In genomic region chr7:76992871-76993270, GRCh38 we compare ENCODE assay signal across 19 cellular contexts. TPM values are rescaled to one million over a fixed set of nuclear protein-coding genes. Genes with fewer than 3 reads are reported as not detected.
"Had no signal": no experiment of that assay in that cellular context is flagged by ENCODE, and none has a peak within 500 bp of the region (broad histone marks: within the 10 kb centered on the region; RNA-seq: fewer than 3 reads in every experiment).

No MANE protein-coding gene starts in this region.

RNA-seq across cellular contexts. Expression of gene SPDYE17, which starts 39.3 kb away (rescaled TPM):
- total RNA-seq: activated naive CD4-positive, alpha-beta T cell treated with anti-CD3 and anti-CD28 coated beads for 36 hours; activated naive CD4-positive, alpha-beta T cell treated with anti-CD3 and anti-CD28 coated beads, Interleukin-2, amount 50 U/mL, for 72 hours; activated naive CD8-positive, alpha-beta T cell treated with anti-CD3 and anti-CD28 coated beads for 36 hours; activated naive CD8-positive, alpha-beta T cell treated with anti-CD3 and anti-CD28 coated beads, Interleukin-2, amount 10 ng/mL, durations not matched to agents 7 days and 5 days; activated T-cell treated with anti-CD3 and anti-CD28 coated beads, Interleukin-2, amount 50 U/mL, for 4 hours; activated T-cell treated with anti-CD3 and anti-CD28 coated beads, Interleukin-2, amount 50 U/mL, for 72 hours; activated T-helper 1 cell treated with anti-CD3 and anti-CD28 coated beads, Interleukin-12 subunit alpha, Interleukin-12 subunit beta, Interleukin-2, Interleukin-4 antibody, amounts not matched to agents 30 ng/mL and 10 ng/mL and 1 ng/mL, durations not matched to agents 14 hours and 24 hours and 36 hours; activated T-helper 17 cell treated with anti-CD3 and anti-CD28 coated beads, Interleukin-2, amount 50 U/mL, for 72 hours; activated T-helper 2 cell treated with anti-CD3 and anti-CD28 coated beads, Interferon-gamma antibody, Interleukin-2, Interleukin-4, amounts not matched to agents 10 μg/mL and 5 μg/mL and 100 μg/mL, durations not matched to agents 14 hours and 24 hours and 36 hours; adrenal gland; aorta; ascending aorta; astrocyte; body of pancreas; breast epithelium; cardiac muscle cell; cardiac septum; cerebellum had no signal
- polyA plus RNA-seq: adipose tissue, adrenal gland, aorta, cardiac muscle cell had no signal
